1 cellular context compared by ENCODE assay signal in genomic region chr2:119465687-119466086, GRCh38.
TF ChIP-seq lines count a peak whose summit lies in the region.

No MANE protein-coding gene starts in this region.

TF ChIP-seq in H1, 55 proteins besides CTCF, POLR2A, EP300 and RAD21:
- TF ChIP-seq RFX5 (IDR thresholded peaks at IDR 0.05; ENCODE audit: borderline replicate concordance, low read depth, low read length) (no peak), MAFK (IDR thresholded peaks at IDR 0.05; ENCODE audit: low read depth, low read length) (no peak), FOSL1 (IDR thresholded peaks at IDR 0.05; ENCODE audit: insufficient read depth, low read depth, low read length) (no peak), CEBPB (IDR thresholded peaks at IDR 0.05; ENCODE audit: low read depth, low read length) (no peak), TAF1 (IDR thresholded peaks at IDR 0.05; ENCODE audit: low read depth, low read length) (no peak), BRCA1 (IDR thresholded peaks at IDR 0.05; ENCODE audit: low read depth, low read length) (no peak), JUN (IDR thresholded peaks at IDR 0.05; ENCODE audit: low read depth, low read length) (no peak), TCF12 (IDR thresholded peaks at IDR 0.05; ENCODE audit: low read depth, low read length) (no peak), ASH2L (IDR thresholded peaks at IDR 0.05; ENCODE audit: low read length) (no peak), TBP (IDR thresholded peaks at IDR 0.05; ENCODE audit: low read depth, low read length) (no peak), HDAC2 (IDR thresholded peaks at IDR 0.05; ENCODE audit: borderline replicate concordance in 1 of 2, low read depth in 2 of 2, low read length in 2 of 2) (no peak), RXRA (IDR thresholded peaks at IDR 0.05; ENCODE audit: insufficient read depth, low read depth, low read length) (no peak), PHF8 (conservative IDR thresholded peaks at IDR 0.05; ENCODE audit: low read depth, low read length) (no peak), NRF1 (IDR thresholded peaks at IDR 0.05; ENCODE audit: low read depth, low read length) (no peak)
- TF ChIP-seq, protein P1, sequence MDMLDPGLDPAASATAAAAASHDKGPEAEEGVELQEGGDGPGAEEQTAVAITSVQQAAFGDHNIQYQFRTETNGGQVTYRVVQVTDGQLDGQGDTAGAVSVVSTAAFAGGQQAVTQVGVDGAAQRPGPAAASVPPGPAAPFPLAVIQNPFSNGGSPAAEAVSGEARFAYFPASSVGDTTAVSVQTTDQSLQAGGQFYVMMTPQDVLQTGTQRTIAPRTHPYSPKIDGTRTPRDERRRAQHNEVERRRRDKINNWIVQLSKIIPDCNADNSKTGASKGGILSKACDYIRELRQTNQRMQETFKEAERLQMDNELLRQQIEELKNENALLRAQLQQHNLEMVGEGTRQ (IDR thresholded peaks at IDR 0.05; ENCODE audit: low read length) = no peak
